Comparison of ENCODE assay signal across 15 cellular contexts in genomic region chr17:39631403-39631802, GRCh38. TPM values are rescaled to one million over a fixed set of nuclear protein-coding genes. Genes with fewer than 3 reads are reported as not detected.
DNase-seq lines count a peak whose midpoint lies in the region; ATAC-seq, FAIRE-seq and TF ChIP-seq lines count a peak whose summit lies in the region.
"Had no signal": no experiment of that assay in that cellular context is flagged by ENCODE, and none has a peak within 500 bp of the region (broad histone marks: within the 10 kb centered on the region; RNA-seq: fewer than 3 reads in every experiment).

No MANE protein-coding gene starts in this region.

- H3K27me3 ChIP-seq in duodenal mucosa (ENCODE audit: control insufficient read depth in 1 of 2, insufficient read depth in 2 of 2, low read length in 2 of 2) = peaks cover 0 to 4% of the 10 kb centered on the region in 2 donors

- POLR2A ChIA-PET in activated CD4-positive, alpha-beta T cell treated with anti-CD3 and anti-CD28 coated beads for 36 hours (lab: Charles Lee) = no interaction called here

- H3K36me3 Mint-ChIP-seq in Calu3 (ENCODE audit: insufficient read depth, unreplicated experiment) (peaks cover 17% of the 10 kb centered on the region), neural crest cell (ENCODE audit: low read depth) (no peaks in the 10 kb centered on the region), mesothelial cell of epicardium (no peaks in the 10 kb centered on the region)
- H3K36me3 Mint-ChIP-seq in activated CD4-positive, alpha-beta T cell treated with anti-CD3 and anti-CD28 coated beads for 36 hours (ENCODE audit: low read depth) = no peaks in the 10 kb centered on the region
- H3K36me3 Mint-ChIP-seq in activated CD8-positive, alpha-beta memory T cell treated with anti-CD3 and anti-CD28 coated beads, Interleukin-2, amount 10 ng/mL, durations not matched to agents 7 days and 5 days = no peaks in the 10 kb centered on the region
- H3K36me3 Mint-ChIP-seq: activated naive CD8-positive, alpha-beta T cell treated with anti-CD3 and anti-CD28 coated beads for 36 hours had no signal

- BruUV-seq in Calu3 (replicated peaks; lab: Mats Ljungman, UMichigan) = no TSS peak

- peak overlapping the region; percentile 74 to 75 for H3K9ac ChIP-seq in duodenal mucosa (ENCODE audit: low read depth in 1 of 2, low read length in 2 of 2)

- peak overlapping the region; percentile 0 for H3K27ac Mint-ChIP-seq in Calu3 (ENCODE audit: unreplicated experiment)
- no peak overlapping the region for H3K27ac Mint-ChIP-seq in neural crest cell (ENCODE audit: unreplicated experiment)
- H3K27ac Mint-ChIP-seq in mesothelial cell of epicardium = no peak overlapping the region
- no peak overlapping the region for H3K27ac Mint-ChIP-seq in activated CD4-positive, alpha-beta T cell treated with anti-CD3 and anti-CD28 coated beads for 36 hours
- no peak overlapping the region for H3K27ac Mint-ChIP-seq in activated CD8-positive, alpha-beta memory T cell treated with anti-CD3 and anti-CD28 coated beads, Interleukin-2, amount 10 ng/mL, durations not matched to agents 7 days and 5 days
- H3K27ac Mint-ChIP-seq: activated naive CD8-positive, alpha-beta T cell treated with anti-CD3 and anti-CD28 coated beads for 36 hours had no signal

- no peak for ATAC-seq in activated CD4-positive, alpha-beta T cell treated with anti-CD3 and anti-CD28 coated beads for 36 hours
- no peak for ATAC-seq in activated CD8-positive, alpha-beta memory T cell treated with anti-CD3 and anti-CD28 coated beads, Interleukin-2, amount 10 ng/mL, durations not matched to agents 7 days and 5 days

- peaks cover 59% of the 10 kb centered on the region for H3K27me3 Mint-ChIP-seq in Calu3 (ENCODE audit: unreplicated experiment)
- H3K27me3 Mint-ChIP-seq in neural crest cell (ENCODE audit: low read depth) = peaks cover 71% of the 10 kb centered on the region
- H3K27me3 Mint-ChIP-seq in mesothelial cell of epicardium (ENCODE audit: low read depth) = peaks cover 48% of the 10 kb centered on the region
- H3K27me3 Mint-ChIP-seq in activated CD4-positive, alpha-beta T cell treated with anti-CD3 and anti-CD28 coated beads for 36 hours = peaks cover 20% of the 10 kb centered on the region
- peaks cover 30% of the 10 kb centered on the region for H3K27me3 Mint-ChIP-seq in activated CD8-positive, alpha-beta memory T cell treated with anti-CD3 and anti-CD28 coated beads, Interleukin-2, amount 10 ng/mL, durations not matched to agents 7 days and 5 days

- CTCF ChIA-PET in Calu3 (lab: Charles Lee) = interaction anchor here (0.7 to 161.2 kb wide), 36 partner anchors 11 to 1187 kb away, joined by 3 to 42089 read pairs (median 7); partner anchors contain the start of genes ERBB2, GRB7, GSDMA and GSDMB
- CTCF ChIA-PET in activated CD4-positive, alpha-beta T cell treated with anti-CD3 and anti-CD28 coated beads for 36 hours (lab: Charles Lee) = interaction anchor here (1.6 to 11.1 kb wide), 3 partner anchors 10 to 98 kb away, joined by 4 to 181 read pairs (median 25); partner anchors contain the start of gene MIEN1
- CTCF ChIA-PET in activated CD8-positive, alpha-beta memory T cell treated with anti-CD3 and anti-CD28 coated beads, Interleukin-2, amount 10 ng/mL, durations not matched to agents 7 days and 5 days (lab: Charles Lee) = interaction anchor here (1.1 to 17.8 kb wide), 5 partner anchors 11 to 99 kb away, joined by 4 to 307 read pairs (median 4); partner anchors contain the start of genes MIEN1 and PPP1R1B

- H3K4me1 Mint-ChIP-seq in Calu3 (ENCODE audit: low read depth, unreplicated experiment) (peaks cover 34% of the 10 kb centered on the region), neural crest cell (peaks cover 11% of the 10 kb centered on the region), mesothelial cell of epicardium (peaks cover 21% of the 10 kb centered on the region)
- H3K4me1 Mint-ChIP-seq in activated CD4-positive, alpha-beta T cell treated with anti-CD3 and anti-CD28 coated beads for 36 hours = peaks cover 22% of the 10 kb centered on the region
- H3K4me1 Mint-ChIP-seq in activated CD8-positive, alpha-beta memory T cell treated with anti-CD3 and anti-CD28 coated beads, Interleukin-2, amount 10 ng/mL, durations not matched to agents 7 days and 5 days = peaks cover 13% of the 10 kb centered on the region

- peaks cover 0 to 9% of the 10 kb centered on the region in 2 donors for H3K36me3 ChIP-seq in duodenal mucosa (ENCODE audit: control insufficient read depth in 1 of 2, insufficient read depth in 2 of 2, low read length in 2 of 2)
- H3K36me3 ChIP-seq: neutrophil had no signal

- FAIRE-seq in urothelium cell line (lab: Jason Lieb, UNC) = no peak
- FAIRE-seq: kidney had no signal

- peak overlapping the region; percentile 0 for H3K4me3 Mint-ChIP-seq in Calu3 (ENCODE audit: low read depth, unreplicated experiment)
- peak overlapping the region; percentile 49 for H3K4me3 Mint-ChIP-seq in neural crest cell
- H3K4me3 Mint-ChIP-seq in mesothelial cell of epicardium = no peak overlapping the region
- no peak overlapping the region for H3K4me3 Mint-ChIP-seq in activated CD4-positive, alpha-beta T cell treated with anti-CD3 and anti-CD28 coated beads for 36 hours
- H3K4me3 Mint-ChIP-seq in activated CD8-positive, alpha-beta memory T cell treated with anti-CD3 and anti-CD28 coated beads, Interleukin-2, amount 10 ng/mL, durations not matched to agents 7 days and 5 days = no peak overlapping the region
- H3K4me3 Mint-ChIP-seq: activated naive CD8-positive, alpha-beta T cell treated with anti-CD3 and anti-CD28 coated beads for 36 hours; T-helper 1 cell treated with Interleukin-12 subunit alpha and Interleukin-12 subunit beta and Interleukin-4 antibody, amounts not matched to agents 30 μg/mL and 1 μg/mL, for 36 hours had no signal

- peak overlapping the region; percentile 13 to 60 for H3K4me3 ChIP-seq in duodenal mucosa (ENCODE audit: low read depth in 1 of 2, low read length in 2 of 2)

- H3K9me3 ChIP-seq in duodenal mucosa (ENCODE audit: control insufficient read depth in 1 of 2, low read length in 2 of 2) = no peaks in the 10 kb centered on the region
- H3K9me3 ChIP-seq: neutrophil had no signal

- peak overlapping the region; percentile 95 for H3K27ac ChIP-seq in duodenal mucosa (ENCODE audit: low read depth, low read length)
- H3K27ac ChIP-seq: neutrophil had no signal

- intact Hi-C loops in Calu3 (cut with micrococcal nuclease; ENCODE audit: unreplicated experiment) = loop anchor here (5.0 to 10.0 kb wide), 4 partner anchors 483 to 863 kb away; partner anchors contain the start of gene CDC6
- intact Hi-C loops in activated CD4-positive, alpha-beta T cell treated with anti-CD3 and anti-CD28 coated beads for 36 hours (cut with DNase I, micrococcal nuclease) = loop anchor here in 1 of 2 experiments (10.0 kb wide), 1 partner anchor 397 kb away; no protein-coding TSS in a partner anchor

- DNase-seq in Calu3 (no peak), LoVo (ENCODE audit: low spot score) (peak; percentile 70), neural crest cell (ENCODE audit: low read depth, low spot score) (no peak), mesothelial cell of epicardium (ENCODE audit: low spot score in 2 of 2, unreplicated experiment in 2 of 2) (no peak), urothelium cell line (ENCODE audit: low spot score) (no peak)
- no peak for DNase-seq in activated CD4-positive, alpha-beta T cell treated with anti-CD3 and anti-CD28 coated beads for 36 hours
- DNase-seq in activated CD8-positive, alpha-beta memory T cell treated with anti-CD3 and anti-CD28 coated beads, Interleukin-2, amount 10 ng/mL, durations not matched to agents 7 days and 5 days = no peak
- DNase-seq: activated naive CD8-positive, alpha-beta T cell treated with anti-CD3 and anti-CD28 coated beads for 36 hours; C1 segment of cervical spinal cord; kidney; NCI-H1694 treated with DMSO at 0.1 percent for 48 hours had no signal

- H3K9me3 Mint-ChIP-seq in Calu3 (ENCODE audit: low read depth, unreplicated experiment) (no peaks in the 10 kb centered on the region), neural crest cell (no peaks in the 10 kb centered on the region), mesothelial cell of epicardium (no peaks in the 10 kb centered on the region)
- no peaks in the 10 kb centered on the region for H3K9me3 Mint-ChIP-seq in activated CD4-positive, alpha-beta T cell treated with anti-CD3 and anti-CD28 coated beads for 36 hours (ENCODE audit: low read depth)
- H3K9me3 Mint-ChIP-seq in activated CD8-positive, alpha-beta memory T cell treated with anti-CD3 and anti-CD28 coated beads, Interleukin-2, amount 10 ng/mL, durations not matched to agents 7 days and 5 days (ENCODE audit: low read depth) = no peaks in the 10 kb centered on the region
- H3K9me3 Mint-ChIP-seq: activated naive CD8-positive, alpha-beta T cell treated with anti-CD3 and anti-CD28 coated beads for 36 hours; T-helper 1 cell treated with Interleukin-12 subunit alpha and Interleukin-12 subunit beta and Interleukin-4 antibody, amounts not matched to agents 30 μg/mL and 1 μg/mL, for 36 hours had no signal

- TF ChIP-seq CTCF in Calu3 (IDR thresholded peaks at IDR 0.05; ENCODE audit: unreplicated experiment) (no peak), neural crest cell (conservative IDR thresholded peaks at IDR 0.05) (no peak), mesothelial cell of epicardium (IDR thresholded peaks at IDR 0.05; ENCODE audit: unreplicated experiment) (no peak)

- peaks cover 56 to 60% of the 10 kb centered on the region in 2 donors for H3K4me1 ChIP-seq in duodenal mucosa (ENCODE audit: control insufficient read depth in 1 of 2, insufficient read depth in 2 of 2, low read length in 2 of 2)

RNA-seq across cellular contexts. Expression of gene PPP1R1B, which starts 4.7 kb away (rescaled TPM):
- total RNA-seq in Calu3 (2022) (8.3 and 11.1 TPM in 2 replicates), neural crest cell (not detected in 2 replicates), mesothelial cell of epicardium (0.58 to 0.75 TPM (median 0.75 TPM) in 3 replicates)
- total RNA-seq in activated CD4-positive, alpha-beta T cell treated with anti-CD3 and anti-CD28 coated beads for 36 hours = under 1 TPM in 1 of 2 experiments, not detected in 1; 0.18 TPM
- total RNA-seq in activated CD8-positive, alpha-beta memory T cell treated with anti-CD3 and anti-CD28 coated beads, Interleukin-2, amount 10 ng/mL, durations not matched to agents 7 days and 5 days = not detected
- total RNA-seq: activated naive CD8-positive, alpha-beta T cell treated with anti-CD3 and anti-CD28 coated beads for 36 hours; OCI-LY7 had no signal

RNA-seq across cellular contexts. Expression of gene STARD3, which starts 5.5 kb away (rescaled TPM):
- total RNA-seq in Calu3 (2022) (2,579 and 2,697 TPM in 2 replicates), neural crest cell (60.6 and 64.8 TPM in 2 replicates), mesothelial cell of epicardium (55.6 to 56.6 TPM (median 56.2 TPM) in 3 replicates)
- total RNA-seq in activated CD4-positive, alpha-beta T cell treated with anti-CD3 and anti-CD28 coated beads for 36 hours = 10 to 100 TPM; 46.8 to 77.9 TPM
- total RNA-seq in activated CD8-positive, alpha-beta memory T cell treated with anti-CD3 and anti-CD28 coated beads, Interleukin-2, amount 10 ng/mL, durations not matched to agents 7 days and 5 days = 10 to 100 TPM; 70.5 to 75.7 TPM

RNA-seq across cellular contexts. Expression of gene NEUROD2, which starts 23.7 kb away (rescaled TPM):
- not detected in 2 replicates for total RNA-seq in Calu3 (2022)
- total RNA-seq in neural crest cell = not detected in 2 replicates
- 0.09 TPM in 1 of 3 replicates, not detected in the others for total RNA-seq in mesothelial cell of epicardium
- total RNA-seq in activated CD4-positive, alpha-beta T cell treated with anti-CD3 and anti-CD28 coated beads for 36 hours = not detected
- total RNA-seq in activated CD8-positive, alpha-beta memory T cell treated with anti-CD3 and anti-CD28 coated beads, Interleukin-2, amount 10 ng/mL, durations not matched to agents 7 days and 5 days = not detected
- total RNA-seq: activated naive CD8-positive, alpha-beta T cell treated with anti-CD3 and anti-CD28 coated beads for 36 hours; kidney; OCI-LY7 had no signal

RNA-seq across cellular contexts. Expression of gene TCAP, which starts 33.7 kb away (rescaled TPM):
- total RNA-seq in Calu3 (2022) (51.5 and 61.1 TPM in 2 replicates), neural crest cell (1.9 and 2.8 TPM in 2 replicates), mesothelial cell of epicardium (1.6 to 3.0 TPM (median 2.3 TPM) in 3 replicates)
- under 1 TPM; 0.82 to 0.95 TPM for total RNA-seq in activated CD4-positive, alpha-beta T cell treated with anti-CD3 and anti-CD28 coated beads for 36 hours
- 1 to 10 TPM; 1.1 to 1.3 TPM for total RNA-seq in activated CD8-positive, alpha-beta memory T cell treated with anti-CD3 and anti-CD28 coated beads, Interleukin-2, amount 10 ng/mL, durations not matched to agents 7 days and 5 days

RNA-seq across cellular contexts. Expression of gene PNMT, which starts 36.9 kb away (rescaled TPM):
- total RNA-seq in Calu3 (2022) = 1.3 and 3.2 TPM in 2 replicates
- 0.84 and 0.86 TPM in 2 replicates for total RNA-seq in neural crest cell
- total RNA-seq in mesothelial cell of epicardium = 1.7 to 2.1 TPM (median 1.7 TPM) in 3 replicates
- total RNA-seq in activated CD4-positive, alpha-beta T cell treated with anti-CD3 and anti-CD28 coated beads for 36 hours = not detected
- total RNA-seq in activated CD8-positive, alpha-beta memory T cell treated with anti-CD3 and anti-CD28 coated beads, Interleukin-2, amount 10 ng/mL, durations not matched to agents 7 days and 5 days = not detected
- total RNA-seq: activated naive CD8-positive, alpha-beta T cell treated with anti-CD3 and anti-CD28 coated beads for 36 hours; OCI-LY7 had no signal

Comparison
In these comparisons a context has a peak if more than half of its experiments do, and no peak if none do; other contexts are left out.
1. H3K4me3 Mint-ChIP-seq: peak in Calu3 (single experiment) and neural crest cell (single experiment); none in mesothelial cell of epicardium (single experiment), activated CD4-positive, alpha-beta T cell treated with anti-CD3 and anti-CD28 coated beads for 36 hours (single experiment) and activated CD8-positive, alpha-beta memory T cell treated with anti-CD3 and anti-CD28 coated beads, Interleukin-2, amount 10 ng/mL, durations not matched to agents 7 days and 5 days (single experiment).
2. RNA of gene STARD3, which starts 5.5 kb away (total RNA-seq): 2,579 to 2,697 TPM in Calu3; 46.8 to 77.9 TPM in activated CD4-positive, alpha-beta T cell treated with anti-CD3 and anti-CD28 coated beads for 36 hours, 70.5 to 75.7 TPM in activated CD8-positive, alpha-beta memory T cell treated with anti-CD3 and anti-CD28 coated beads, Interleukin-2, amount 10 ng/mL, durations not matched to agents 7 days and 5 days, 60.6 to 64.8 TPM in neural crest cell and 55.6 to 56.6 TPM in mesothelial cell of epicardium; every median in the first group is over 10 times any median in the second.